ENCODE assay signal across 22 cellular contexts in the genomic region with DNA sequence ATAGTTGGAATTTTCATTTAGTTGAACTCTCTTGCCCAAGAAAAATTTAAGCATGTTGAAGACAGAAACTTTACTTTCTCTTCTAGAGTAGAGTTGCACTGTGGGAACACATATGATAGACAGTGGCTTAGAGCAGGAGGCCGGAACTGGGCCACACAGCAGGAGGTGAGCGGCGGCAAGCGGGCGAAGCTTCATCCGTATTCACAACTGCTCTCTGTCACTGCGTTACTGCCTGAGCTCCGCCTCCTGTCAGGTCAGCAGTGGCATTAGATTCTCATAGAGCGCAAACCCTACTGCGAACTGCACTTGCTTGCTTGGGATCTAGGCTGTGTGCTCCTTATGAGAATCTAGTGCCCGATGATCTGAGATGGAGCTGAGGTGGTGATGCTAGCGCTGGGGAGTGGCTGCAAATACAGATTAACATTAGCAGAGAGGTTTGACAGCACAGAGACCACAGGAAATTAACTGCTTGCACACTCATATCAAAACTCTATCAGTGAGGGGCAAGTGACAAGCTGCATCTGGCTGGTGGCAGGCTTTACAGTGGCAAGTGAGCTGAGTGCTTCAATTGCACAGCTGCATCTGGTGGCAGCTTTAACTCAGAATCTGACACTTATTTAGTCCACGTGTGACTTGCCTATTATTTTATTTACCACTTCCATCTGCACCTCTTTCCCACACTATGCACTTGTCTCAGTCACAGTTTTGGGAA.
DNase-seq lines count a peak whose midpoint lies in the region; ATAC-seq and TF ChIP-seq lines count a peak whose summit lies in the region.
"Had no signal": no experiment of that assay in that cellular context is flagged by ENCODE, and none has a peak within 500 bp of the region (broad histone marks: within the 10 kb centered on the region; RNA-seq: fewer than 3 reads in every experiment).

No MANE protein-coding gene starts in this region.

- H3K27ac ChIP-seq in endodermal cell (ENCODE audit: low read depth, low read length) (no peak overlapping the region), osteoblast (ENCODE audit: low read depth, low read length) (no peak overlapping the region)

- H3K27me3 ChIP-seq in endodermal cell (ENCODE audit: control insufficient read depth, insufficient read depth, low read length, poor library complexity, severe bottlenecking) = no peaks in the 10 kb centered on the region
- no peaks in the 10 kb centered on the region for H3K27me3 ChIP-seq in osteoblast (ENCODE audit: insufficient read depth, low read length)
- H3K27me3 ChIP-seq: BE2C had no signal

- H3K27me3 Mint-ChIP-seq in endodermal cell (ENCODE audit: insufficient read depth) = no peaks in the 10 kb centered on the region
- H3K27me3 Mint-ChIP-seq in activated naive CD8-positive, alpha-beta T cell treated with anti-CD3 and anti-CD28 coated beads, Interleukin-2, amount 50 U/mL, for 24 hours = no peaks in the 10 kb centered on the region
- H3K27me3 Mint-ChIP-seq: CD4-positive, CD25-positive, alpha-beta regulatory T cell; T-cell had no signal

- no peak overlapping the region for H3K27ac Mint-ChIP-seq in endodermal cell
- no peak overlapping the region for H3K27ac Mint-ChIP-seq in activated naive CD8-positive, alpha-beta T cell treated with anti-CD3 and anti-CD28 coated beads, Interleukin-2, amount 50 U/mL, for 24 hours
- H3K27ac Mint-ChIP-seq: CD4-positive, CD25-positive, alpha-beta regulatory T cell; T-cell had no signal

- no peaks in the 10 kb centered on the region for H3K79me2 ChIP-seq in osteoblast (ENCODE audit: insufficient read depth, low read length)

- no peak overlapping the region for H3K4me2 ChIP-seq in osteoblast (ENCODE audit: insufficient read depth, low read length)

- H4K20me1 ChIP-seq in osteoblast (ENCODE audit: insufficient read depth, low read length) = no peaks in the 10 kb centered on the region

- H3K4me1 Mint-ChIP-seq in endodermal cell = peaks cover 26% of the 10 kb centered on the region
- no peaks in the 10 kb centered on the region for H3K4me1 Mint-ChIP-seq in activated naive CD8-positive, alpha-beta T cell treated with anti-CD3 and anti-CD28 coated beads, Interleukin-2, amount 50 U/mL, for 24 hours
- H3K4me1 Mint-ChIP-seq: CD4-positive, CD25-positive, alpha-beta regulatory T cell; T-cell had no signal

- H3K9me3 Mint-ChIP-seq in endodermal cell = peaks cover 7% of the 10 kb centered on the region
- no peaks in the 10 kb centered on the region for H3K9me3 Mint-ChIP-seq in activated naive CD8-positive, alpha-beta T cell treated with anti-CD3 and anti-CD28 coated beads, Interleukin-2, amount 50 U/mL, for 24 hours

- peak; percentile 65 for ATAC-seq in GM18868 (IDR thresholded peaks at IDR 0.05; ENCODE audit: unreplicated experiment)
- ATAC-seq in HG03432 (IDR thresholded peaks at IDR 0.05; ENCODE audit: unreplicated experiment) = peak; percentile 57
- no peak for ATAC-seq in activated naive CD8-positive, alpha-beta T cell treated with anti-CD3 and anti-CD28 coated beads, Interleukin-2, amount 50 U/mL, for 24 hours
- ATAC-seq: PC-3, SK-N-SH treated with all-trans-retinoic acid at 6 μM for 48 hours, T-cell had no signal

- H2AFZ ChIP-seq in osteoblast (ENCODE audit: low read length) = no peak overlapping the region

- DNase-seq in endodermal cell = peak; percentile 59
- peak; percentile 58 for DNase-seq in retina
- no peak for DNase-seq in osteoblast (ENCODE audit: insufficient read length, low spot score, missing footprints)
- no peak for DNase-seq in NCI-H2081 (lab: John Stamatoyannopoulos, UW)
- DNase-seq in activated naive CD8-positive, alpha-beta T cell treated with anti-CD3 and anti-CD28 coated beads, Interleukin-2, amount 50 U/mL, for 24 hours = no peak
- DNase-seq: BE2C; CD4-positive, CD25-positive, alpha-beta regulatory T cell; COR-L47; GF-D8; H7; MM.1S; NCI-H1092; NCI-H1436 treated with DMSO at 0.1 percent for 48 hours; NCI-H510A; NCI-H774; PC-3; RPMI8226; SIG-M5; T-cell had no signal

- no peak overlapping the region for H3K4me3 Mint-ChIP-seq in endodermal cell
- H3K4me3 Mint-ChIP-seq in activated naive CD8-positive, alpha-beta T cell treated with anti-CD3 and anti-CD28 coated beads, Interleukin-2, amount 50 U/mL, for 24 hours = no peak overlapping the region
- H3K4me3 Mint-ChIP-seq: CD4-positive, CD25-positive, alpha-beta regulatory T cell; T-cell had no signal

- H3K36me3 ChIP-seq in endodermal cell (ENCODE audit: control insufficient read depth, insufficient read depth, low read length) (peaks cover 36% of the 10 kb centered on the region), osteoblast (ENCODE audit: insufficient read depth, low read length) (no peaks in the 10 kb centered on the region)
- H3K36me3 ChIP-seq: BE2C had no signal

- 74 to 89% methylated on average over 9 to 13 of the region's 13 CpGs for WGBS in endodermal cell (ENCODE audit: insufficient coverage in 1 of 2, insufficient read length in 1 of 2), 2 experiments

- TF ChIP-seq CTCF in endodermal cell (conservative IDR thresholded peaks at IDR 0.05) (no peak), osteoblast (IDR thresholded peaks at IDR 0.05; ENCODE audit: extremely low read depth, low read depth, low read length) (no peak)

- H3K9me3 ChIP-seq in endodermal cell (ENCODE audit: control insufficient read depth, low read length) = peaks cover 11% of the 10 kb centered on the region
- H3K9me3 ChIP-seq in osteoblast (ENCODE audit: low read depth, low read length) = peaks cover 3% of the 10 kb centered on the region
- H3K9me3 ChIP-seq: BE2C had no signal

- H3K4me3 ChIP-seq in endodermal cell (ENCODE audit: low read length) (no peak overlapping the region), osteoblast (ENCODE audit: insufficient read depth, low read length) (no peak overlapping the region)

- no peak overlapping the region for H3K9ac ChIP-seq in endodermal cell (ENCODE audit: extremely low read depth, low read length, poor library complexity, severe bottlenecking)

- peaks cover 10% of the 10 kb centered on the region for H3K36me3 Mint-ChIP-seq in endodermal cell (ENCODE audit: low read depth)
- no peaks in the 10 kb centered on the region for H3K36me3 Mint-ChIP-seq in activated naive CD8-positive, alpha-beta T cell treated with anti-CD3 and anti-CD28 coated beads, Interleukin-2, amount 50 U/mL, for 24 hours (ENCODE audit: low read depth)
- H3K36me3 Mint-ChIP-seq: CD4-positive, CD25-positive, alpha-beta regulatory T cell; T-cell had no signal

- peaks cover 5% of the 10 kb centered on the region for H3K4me1 ChIP-seq in endodermal cell (ENCODE audit: control insufficient read depth, insufficient read depth, low read length)
- H3K4me1 ChIP-seq in osteoblast (ENCODE audit: insufficient read depth, low read length) = no peaks in the 10 kb centered on the region
- H3K4me1 ChIP-seq: BE2C had no signal

Comparison
In these comparisons a context has a peak if more than half of its experiments do, and no peak if none do; other contexts are left out.
1. DNase-seq: peak in endodermal cell (single experiment) and retina (single experiment); none in osteoblast (single experiment), NCI-H2081 (0 of 2) and activated naive CD8-positive, alpha-beta T cell treated with anti-CD3 and anti-CD28 coated beads, Interleukin-2, amount 50 U/mL, for 24 hours (single experiment).